Comparison of ENCODE assay signal across 1 cellular context in genomic region chr2:176106636-176107539, GRCh38.
A peak's percentile ranks its signal among the peaks of the same experiment; 100 is the strongest.
TF ChIP-seq lines count a peak whose summit lies in the region.

HOXD11 (plus strand) TSS chr2:176107280; CDS start chr2:176107356, 76 bp downstream.

TF ChIP-seq in H1, 55 proteins besides CTCF, POLR2A, EP300 and RAD21 (continued from another document):
- TF ChIP-seq, protein P1, sequence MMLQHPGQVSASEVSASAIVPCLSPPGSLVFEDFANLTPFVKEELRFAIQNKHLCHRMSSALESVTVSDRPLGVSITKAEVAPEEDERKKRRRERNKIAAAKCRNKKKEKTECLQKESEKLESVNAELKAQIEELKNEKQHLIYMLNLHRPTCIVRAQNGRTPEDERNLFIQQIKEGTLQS (IDR thresholded peaks at IDR 0.05; ENCODE audit: insufficient read depth, low read depth, low read length): 0 out of 2 replicates have a peak, but pooled peaks have one; percentile 37
- no peak for TF ChIP-seq PHF8 (conservative IDR thresholded peaks at IDR 0.05; ENCODE audit: low read depth, low read length)
- TF ChIP-seq KDM1A (IDR thresholded peaks at IDR 0.05; ENCODE audit: borderline replicate concordance, low read length): no peak; the same call in 1 of the 2 replicates
- TF ChIP-seq ZNF274 (IDR thresholded peaks at IDR 0.05; ENCODE audit: borderline replicate concordance, extremely low read depth, low read length): no peak
- no peak for TF ChIP-seq NANOG (IDR thresholded peaks at IDR 0.05; ENCODE audit: insufficient read depth, low read depth, low read length, poor library complexity, severe bottlenecking)
- peak; percentile 69; the same call in 1 of the 2 replicates for TF ChIP-seq CBX8 (IDR thresholded peaks at IDR 0.05; ENCODE audit: borderline replicate concordance, low read depth, low read length)
- TF ChIP-seq RFX5 (IDR thresholded peaks at IDR 0.05; ENCODE audit: borderline replicate concordance, low read depth, low read length): no peak
- no peak for TF ChIP-seq SRF (IDR thresholded peaks at IDR 0.05; ENCODE audit: low read depth, low read length)
- peak; percentile 36 for TF ChIP-seq E2F6 (IDR thresholded peaks at IDR 0.05)
- TF ChIP-seq KDM5A (IDR thresholded peaks at IDR 0.05; ENCODE audit: low read length): no peak
- TF ChIP-seq TBP (IDR thresholded peaks at IDR 0.05; ENCODE audit: low read depth, low read length): no peak
- no peak for TF ChIP-seq BCL11A (IDR thresholded peaks at IDR 0.05; ENCODE audit: low read depth in 2 of 2, low read length in 2 of 2)
- TF ChIP-seq EGR1 (IDR thresholded peaks at IDR 0.05; ENCODE audit: borderline replicate concordance, low read depth, low read length): peak; percentile 43; the same call in 1 of the 2 replicates
- TF ChIP-seq SAP30 (IDR thresholded peaks at IDR 0.05; ENCODE audit: insufficient read depth, insufficient replicate concordance, low read length): no peak
- TF ChIP-seq MAFK (IDR thresholded peaks at IDR 0.05; ENCODE audit: low read depth, low read length): no peak
- no peak for TF ChIP-seq FOSL1 (IDR thresholded peaks at IDR 0.05; ENCODE audit: insufficient read depth, low read depth, low read length)
- no peak for TF ChIP-seq TCF12 (IDR thresholded peaks at IDR 0.05; ENCODE audit: low read depth, low read length)
- no peak for TF ChIP-seq POU5F1 (IDR thresholded peaks at IDR 0.05; ENCODE audit: low read depth, low read length)
- TF ChIP-seq HDAC6 (IDR thresholded peaks at IDR 0.05; ENCODE audit: low read depth, low read length): no peak
- 0 out of 2 replicates have a peak, but pooled peaks have one; percentile 6 for TF ChIP-seq YY1 (IDR thresholded peaks at IDR 0.05; ENCODE audit: low read depth, low read length)
- TF ChIP-seq JUN (IDR thresholded peaks at IDR 0.05; ENCODE audit: low read depth, low read length): no peak
- no peak for TF ChIP-seq NRF1 (IDR thresholded peaks at IDR 0.05; ENCODE audit: low read depth, low read length)
- TF ChIP-seq RNF2 (IDR thresholded peaks at IDR 0.05; ENCODE audit: borderline replicate concordance, low read depth, low read length, missing control alignments, poor library complexity, severe bottlenecking): peak; percentile 51
- TF ChIP-seq HDAC2 (IDR thresholded peaks at IDR 0.05; ENCODE audit: borderline replicate concordance in 1 of 2, low read depth in 2 of 2, low read length in 2 of 2): no peak; a peak in 1 of 4 replicates
- TF ChIP-seq BACH1 (IDR thresholded peaks at IDR 0.05; ENCODE audit: low read length): no peak
- TF ChIP-seq SIN3A (conservative IDR thresholded peaks at IDR 0.05 in 1 of 2, IDR thresholded peaks at IDR 0.05 in 1 of 2; ENCODE audit: low read depth in 1 of 2, low read length in 2 of 2): 0 out of 4 replicates have a peak, but pooled peaks of 1 of the 2 experiments have one; percentile 39
- no peak for TF ChIP-seq GABPA (IDR thresholded peaks at IDR 0.05; ENCODE audit: borderline replicate concordance, insufficient read depth, low read length)
- TF ChIP-seq KDM4A (IDR thresholded peaks at IDR 0.05; ENCODE audit: low read depth, low read length, severe bottlenecking): peak; percentile 23
- no peak for TF ChIP-seq CREB1 (IDR thresholded peaks at IDR 0.05)
- TF ChIP-seq, protein P2, sequence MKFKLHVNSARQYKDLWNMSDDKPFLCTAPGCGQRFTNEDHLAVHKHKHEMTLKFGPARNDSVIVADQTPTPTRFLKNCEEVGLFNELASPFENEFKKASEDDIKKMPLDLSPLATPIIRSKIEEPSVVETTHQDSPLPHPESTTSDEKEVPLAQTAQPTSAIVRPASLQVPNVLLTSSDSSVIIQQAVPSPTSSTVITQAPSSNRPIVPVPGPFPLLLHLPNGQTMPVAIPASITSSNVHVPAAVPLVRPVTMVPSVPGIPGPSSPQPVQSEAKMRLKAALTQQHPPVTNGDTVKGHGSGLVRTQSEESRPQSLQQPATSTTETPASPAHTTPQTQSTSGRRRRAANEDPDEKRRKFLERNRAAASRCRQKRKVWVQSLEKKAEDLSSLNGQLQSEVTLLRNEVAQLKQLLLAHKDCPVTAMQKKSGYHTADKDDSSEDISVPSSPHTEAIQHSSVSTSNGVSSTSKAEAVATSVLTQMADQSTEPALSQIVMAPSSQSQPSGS (IDR thresholded peaks at IDR 0.05; ENCODE audit: low read length): no peak
- TF ChIP-seq SP2 (IDR thresholded peaks at IDR 0.05; ENCODE audit: low read length): no peak
- TF ChIP-seq RXRA (IDR thresholded peaks at IDR 0.05; ENCODE audit: insufficient read depth, low read depth, low read length): no peak
- peak; percentile 83 for TF ChIP-seq EZH2 (IDR thresholded peaks at IDR 0.05; ENCODE audit: low read depth, low read length, severe bottlenecking)
- no peak for TF ChIP-seq CHD2 (IDR thresholded peaks at IDR 0.05; ENCODE audit: low read length)
- TF ChIP-seq RBBP5 (IDR thresholded peaks at IDR 0.05; ENCODE audit: borderline replicate concordance, low read depth, low read length): no peak
- TF ChIP-seq TAF7 (optimal IDR thresholded peaks at IDR 0.05; ENCODE audit: borderline replicate concordance, low read depth, low read length): no peak
- TF ChIP-seq SUZ12 (IDR thresholded peaks at IDR 0.05; ENCODE audit: low read length): peak; percentile 95
- TF ChIP-seq MAX (IDR thresholded peaks at IDR 0.05): peak; percentile 68
- no peak for TF ChIP-seq SIRT6 (IDR thresholded peaks at IDR 0.05; ENCODE audit: low read length)
- TF ChIP-seq POLR2AphosphoS5 (IDR thresholded peaks at IDR 0.05; ENCODE audit: low read depth, low read length): no peak
- TF ChIP-seq SP4 (IDR thresholded peaks at IDR 0.05; ENCODE audit: low read length): no peak
- TF ChIP-seq JUND (IDR thresholded peaks at IDR 0.05; ENCODE audit: low read length): no peak
- peak; percentile 94 for TF ChIP-seq CEBPB (IDR thresholded peaks at IDR 0.05; ENCODE audit: low read depth, low read length)
- no peak for TF ChIP-seq CHD7 (IDR thresholded peaks at IDR 0.05; ENCODE audit: insufficient replicate concordance, low read length)
- TF ChIP-seq CBX5 (IDR thresholded peaks at IDR 0.05; ENCODE audit: low read depth, low read length): no peak
- TF ChIP-seq CHD1 (IDR thresholded peaks at IDR 0.05; ENCODE audit: low read depth, low read length): no peak
- TF ChIP-seq GTF2F1 (IDR thresholded peaks at IDR 0.05; ENCODE audit: borderline replicate concordance, low read depth, low read length): no peak
- TF ChIP-seq BRCA1 (IDR thresholded peaks at IDR 0.05; ENCODE audit: low read depth, low read length): no peak
- no peak for TF ChIP-seq TAF1 (IDR thresholded peaks at IDR 0.05; ENCODE audit: low read depth, low read length)
- TF ChIP-seq SIX5 (IDR thresholded peaks at IDR 0.05; ENCODE audit: low read depth, low read length): no peak
- TF ChIP-seq SP1 (IDR thresholded peaks at IDR 0.05; ENCODE audit: low read depth, low read length): peak; percentile 27; the same call in 1 of the 2 replicates
